ENCODE assay signal across 10 cellular contexts in genomic region chr2:205025580-205026240, GRCh38.
DNase-seq lines count a peak whose midpoint lies in the region; ATAC-seq, FAIRE-seq and TF ChIP-seq lines count a peak whose summit lies in the region.
"Had no signal": no experiment of that assay in that cellular context is flagged by ENCODE, and none has a peak within 500 bp of the region (broad histone marks: within the 10 kb centered on the region; RNA-seq: fewer than 3 reads in every experiment).

No MANE protein-coding gene starts in this region.

- no peaks in the 10 kb centered on the region for H3K27me3 Mint-ChIP-seq in brain
- H3K27me3 Mint-ChIP-seq: activated naive CD4-positive, alpha-beta T cell treated with anti-CD3 and anti-CD28 coated beads, Interleukin-2, amount 10 ng/mL, durations not matched to agents 7 days and 5 days had no signal

- no peak for FAIRE-seq in GM19239 (lab: Jason Lieb, UNC)

- TF ChIP-seq CTCF in brain (conservative IDR thresholded peaks at IDR 0.05), result no peak
- no peak for TF ChIP-seq CTCF in omental fat pad (IDR thresholded peaks at IDR 0.05)

- H3K27ac Mint-ChIP-seq in brain, result peak overlapping the region; percentile 10 to 83 (median 64)
- H3K27ac Mint-ChIP-seq: activated naive CD4-positive, alpha-beta T cell treated with anti-CD3 and anti-CD28 coated beads, Interleukin-2, amount 10 ng/mL, durations not matched to agents 7 days and 5 days had no signal

- H3K4me1 Mint-ChIP-seq in brain, result peaks cover 41% of the 10 kb centered on the region

- DNase-seq in A172 (ENCODE audit: low spot score) (peak; percentile 4), M059J (ENCODE audit: low read depth) (peak; percentile 11), lung microvascular endothelial cell (ENCODE audit: low read depth in 2 of 2) (peak; percentile 7 to 46), omental fat pad (ENCODE audit: low spot score) (no peak), GM19239 (ENCODE audit: insufficient read length, low spot score) (no peak)
- DNase-seq: WERI-Rb-1 had no signal

- ATAC-seq in omental fat pad (ENCODE audit: low FRiP score) (no peak), HG03108 (IDR thresholded peaks at IDR 0.05; ENCODE audit: unreplicated experiment) (no peak), HG02763 (IDR thresholded peaks at IDR 0.05; ENCODE audit: unreplicated experiment) (no peak)

- peak overlapping the region in 4 of 5 experiments; percentile 4 to 44 (median 12) for H3K4me3 Mint-ChIP-seq in brain
- H3K4me3 Mint-ChIP-seq: activated naive CD4-positive, alpha-beta T cell treated with anti-CD3 and anti-CD28 coated beads, Interleukin-2, amount 10 ng/mL, durations not matched to agents 7 days and 5 days had no signal

- H3K36me3 Mint-ChIP-seq in brain, result no peaks in the 10 kb centered on the region

- H3K9me3 Mint-ChIP-seq in brain, result peaks cover 0 to 15% (median 0%) of the 10 kb centered on the region in 5 experiments

Comparison
In these comparisons a context has a peak if more than half of its experiments do, and no peak if none do; other contexts are left out.
1. DNase-seq: peak in A172 (single experiment), M059J (single experiment) and lung microvascular endothelial cell (2 of 2); none in omental fat pad (single experiment) and GM19239 (single experiment).